In the genomic region with DNA sequence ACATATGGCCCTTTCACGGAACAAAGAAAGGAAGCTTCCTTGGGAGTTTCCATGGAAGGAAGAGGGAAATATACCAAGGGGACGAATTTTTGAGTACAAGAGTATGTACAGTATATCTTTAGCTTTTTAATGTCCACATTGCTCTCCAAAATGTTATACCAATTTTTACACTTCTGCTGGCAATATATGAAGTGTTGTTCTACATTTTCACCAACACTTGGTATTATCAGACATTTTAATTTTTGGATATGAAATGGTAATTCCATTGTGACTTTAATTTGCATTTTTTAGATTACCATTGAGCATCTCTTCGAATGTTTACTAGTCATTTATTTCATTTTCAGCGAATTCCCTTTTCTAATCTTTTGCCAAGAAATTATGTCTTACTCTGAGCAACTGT, we compare ENCODE assay signal across 1 cellular context.
TF ChIP-seq lines count a peak whose summit lies in the region.

No MANE protein-coding gene starts in this region.

TF ChIP-seq in IMR-90, 13 proteins besides CTCF, POLR2A, EP300 and RAD21:
- TF ChIP-seq RCOR1 (IDR thresholded peaks at IDR 0.05; ENCODE audit: insufficient replicate concordance, low read length): no peak
- no peak for TF ChIP-seq MXI1 (IDR thresholded peaks at IDR 0.05; ENCODE audit: borderline replicate concordance, low read depth, low read length)
- TF ChIP-seq, protein P1, sequence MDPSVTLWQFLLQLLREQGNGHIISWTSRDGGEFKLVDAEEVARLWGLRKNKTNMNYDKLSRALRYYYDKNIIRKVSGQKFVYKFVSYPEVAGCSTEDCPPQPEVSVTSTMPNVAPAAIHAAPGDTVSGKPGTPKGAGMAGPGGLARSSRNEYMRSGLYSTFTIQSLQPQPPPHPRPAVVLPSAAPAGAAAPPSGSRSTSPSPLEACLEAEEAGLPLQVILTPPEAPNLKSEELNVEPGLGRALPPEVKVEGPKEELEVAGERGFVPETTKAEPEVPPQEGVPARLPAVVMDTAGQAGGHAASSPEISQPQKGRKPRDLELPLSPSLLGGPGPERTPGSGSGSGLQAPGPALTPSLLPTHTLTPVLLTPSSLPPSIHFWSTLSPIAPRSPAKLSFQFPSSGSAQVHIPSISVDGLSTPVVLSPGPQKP (IDR thresholded peaks at IDR 0.05; ENCODE audit: borderline replicate concordance, low read depth, low read length): no peak
- TF ChIP-seq MAZ (IDR thresholded peaks at IDR 0.05; ENCODE audit: borderline replicate concordance, low read depth, low read length): no peak
- no peak for TF ChIP-seq NFE2L2 (IDR thresholded peaks at IDR 0.05; ENCODE audit: low read depth, low read length)
- no peak for TF ChIP-seq MAFK (IDR thresholded peaks at IDR 0.05; ENCODE audit: low read depth, low read length)
- TF ChIP-seq SMC3 (IDR thresholded peaks at IDR 0.05; ENCODE audit: low read depth, low read length): no peak
- TF ChIP-seq CHD1 (IDR thresholded peaks at IDR 0.05; ENCODE audit: low read depth, low read length): no peak
- TF ChIP-seq, protein P2, sequence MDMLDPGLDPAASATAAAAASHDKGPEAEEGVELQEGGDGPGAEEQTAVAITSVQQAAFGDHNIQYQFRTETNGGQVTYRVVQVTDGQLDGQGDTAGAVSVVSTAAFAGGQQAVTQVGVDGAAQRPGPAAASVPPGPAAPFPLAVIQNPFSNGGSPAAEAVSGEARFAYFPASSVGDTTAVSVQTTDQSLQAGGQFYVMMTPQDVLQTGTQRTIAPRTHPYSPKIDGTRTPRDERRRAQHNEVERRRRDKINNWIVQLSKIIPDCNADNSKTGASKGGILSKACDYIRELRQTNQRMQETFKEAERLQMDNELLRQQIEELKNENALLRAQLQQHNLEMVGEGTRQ (IDR thresholded peaks at IDR 0.05; ENCODE audit: low read depth, low read length): no peak
- no peak for TF ChIP-seq FOS (IDR thresholded peaks at IDR 0.05; ENCODE audit: low read depth, low read length)
- no peak for TF ChIP-seq CEBPB (IDR thresholded peaks at IDR 0.05; ENCODE audit: low read depth, low read length)
